In the genomic region with DNA sequence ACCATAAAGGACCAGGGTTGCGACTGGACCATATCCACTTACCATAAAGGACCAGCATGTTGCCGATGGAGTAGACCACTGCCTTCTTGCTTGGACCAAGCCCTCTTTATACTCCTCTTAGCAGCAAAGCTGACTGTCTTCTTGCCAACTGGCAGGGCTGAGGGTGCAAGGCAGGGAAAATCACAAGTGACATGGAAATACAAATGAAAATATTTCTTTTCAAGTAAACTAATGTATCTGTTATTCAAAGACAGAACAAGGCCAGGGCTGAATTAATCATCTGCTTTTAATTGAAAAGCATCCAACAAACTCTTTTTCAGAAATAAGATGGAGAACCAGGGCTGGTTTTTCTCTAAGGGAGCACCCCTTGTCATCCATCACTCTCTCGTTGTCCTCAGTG, we compare ENCODE assay signal across 19 cellular contexts. TPM values are rescaled to one million over a fixed set of nuclear protein-coding genes. Genes with fewer than 3 reads are reported as not detected.
"Had no signal": no experiment of that assay in that cellular context is flagged by ENCODE, and none has a peak within 500 bp of the region (broad histone marks: within the 10 kb centered on the region; RNA-seq: fewer than 3 reads in every experiment).

Gene CELA1, minus strand, starts transcription at position 99 of the 400 bp plus-strand sequence. Its CDS starts 41 bp downstream, at position 58.

- H3K27me3 ChIP-seq: colonic mucosa, neutrophil, sigmoid colon had no signal

- DNase-seq: activated CD4-positive, alpha-beta T cell treated with anti-CD3 and anti-CD28 coated beads for 36 hours; activated CD4-positive, alpha-beta T cell treated with anti-CD3 and anti-CD28 coated beads, Interleukin-2, amount 50 U/mL, for 48 hours; activated gamma-delta T cell; activated naive CD8-positive, alpha-beta T cell treated with anti-CD3 and anti-CD28 coated beads, Interleukin-2, amount 10 ng/mL, durations not matched to agents 7 days and 5 days; aorta; colonic mucosa; erythroblast; mesenchymal stem cell; naive thymus-derived CD4-positive, alpha-beta T cell; sigmoid colon; stimulated activated CD4-positive, alpha-beta T cell treated with anti-CD3 and anti-CD28 coated beads, Interleukin-4, amount 100 ng/mL, for 24 hours had no signal

- H3K9me3 ChIP-seq: colonic mucosa, neutrophil, sigmoid colon had no signal

- H3K4me1 ChIP-seq: colonic mucosa, sigmoid colon had no signal

- H3K4me3 Mint-ChIP-seq: activated CD4-positive, alpha-beta T cell treated with anti-CD3 and anti-CD28 coated beads for 36 hours; activated naive CD8-positive, alpha-beta T cell treated with anti-CD3 and anti-CD28 coated beads, Interleukin-2, amount 10 ng/mL, durations not matched to agents 7 days and 5 days; central memory CD8-positive, alpha-beta T cell; naive thymus-derived CD4-positive, alpha-beta T cell; stimulated activated effector memory CD8-positive, alpha-beta T cell treated with anti-CD3 and anti-CD28 coated beads, Interleukin-12 subunit alpha, Interleukin-12 subunit beta, amount 100 ng/mL, for 72 hours; T-helper 2 cell treated with Interferon-gamma antibody and Interleukin-4, amounts not matched to agents 5 μg/mL and 100 μg/mL, for 36 hours had no signal

- H3K4me3 ChIP-seq: colonic mucosa, sigmoid colon had no signal

- H3K9me3 Mint-ChIP-seq: activated naive CD8-positive, alpha-beta T cell treated with anti-CD3 and anti-CD28 coated beads, Interleukin-2, amount 10 ng/mL, durations not matched to agents 7 days and 5 days; central memory CD8-positive, alpha-beta T cell; naive thymus-derived CD4-positive, alpha-beta T cell; stimulated activated effector memory CD8-positive, alpha-beta T cell treated with anti-CD3 and anti-CD28 coated beads, Interleukin-12 subunit alpha, Interleukin-12 subunit beta, amount 100 ng/mL, for 72 hours; T-helper 2 cell treated with Interferon-gamma antibody and Interleukin-4, amounts not matched to agents 5 μg/mL and 100 μg/mL, for 36 hours had no signal

- H3K36me3 Mint-ChIP-seq: activated naive CD8-positive, alpha-beta T cell treated with anti-CD3 and anti-CD28 coated beads, Interleukin-2, amount 10 ng/mL, durations not matched to agents 7 days and 5 days; naive thymus-derived CD4-positive, alpha-beta T cell; stimulated activated effector memory CD8-positive, alpha-beta T cell treated with anti-CD3 and anti-CD28 coated beads, Interleukin-12 subunit alpha, Interleukin-12 subunit beta, amount 100 ng/mL, for 72 hours had no signal

- H3K27me3 Mint-ChIP-seq: activated CD4-positive, alpha-beta T cell treated with anti-CD3 and anti-CD28 coated beads for 36 hours; activated naive CD8-positive, alpha-beta T cell treated with anti-CD3 and anti-CD28 coated beads, Interleukin-2, amount 10 ng/mL, durations not matched to agents 7 days and 5 days; central memory CD8-positive, alpha-beta T cell had no signal

- ATAC-seq: activated CD4-positive, alpha-beta T cell treated with anti-CD3 and anti-CD28 coated beads for 36 hours; naive thymus-derived CD4-positive, alpha-beta T cell; stimulated activated effector memory CD8-positive, alpha-beta T cell treated with anti-CD3 and anti-CD28 coated beads, Interleukin-12 subunit alpha, Interleukin-12 subunit beta, amount 100 ng/mL, for 72 hours had no signal

- H3K36me3 ChIP-seq: colonic mucosa, neutrophil, sigmoid colon had no signal

- H3K9ac ChIP-seq: parathyroid adenoma had no signal

- H3K27ac Mint-ChIP-seq: activated CD4-positive, alpha-beta T cell treated with anti-CD3 and anti-CD28 coated beads for 36 hours; activated naive CD8-positive, alpha-beta T cell treated with anti-CD3 and anti-CD28 coated beads, Interleukin-2, amount 10 ng/mL, durations not matched to agents 7 days and 5 days; stimulated activated effector memory CD8-positive, alpha-beta T cell treated with anti-CD3 and anti-CD28 coated beads, Interleukin-12 subunit alpha, Interleukin-12 subunit beta, amount 100 ng/mL, for 72 hours had no signal

RNA-seq across cellular contexts. Expression of gene CELA1, which starts in this region (rescaled TPM):
- total RNA-seq: activated naive CD8-positive, alpha-beta T cell treated with anti-CD3 and anti-CD28 coated beads, Interleukin-2, amount 10 ng/mL, durations not matched to agents 7 days and 5 days; aorta; colonic mucosa; liver; mucosa of gallbladder; sigmoid colon; ureter had no signal
